13 cellular contexts compared by ENCODE assay signal in the genomic region with DNA sequence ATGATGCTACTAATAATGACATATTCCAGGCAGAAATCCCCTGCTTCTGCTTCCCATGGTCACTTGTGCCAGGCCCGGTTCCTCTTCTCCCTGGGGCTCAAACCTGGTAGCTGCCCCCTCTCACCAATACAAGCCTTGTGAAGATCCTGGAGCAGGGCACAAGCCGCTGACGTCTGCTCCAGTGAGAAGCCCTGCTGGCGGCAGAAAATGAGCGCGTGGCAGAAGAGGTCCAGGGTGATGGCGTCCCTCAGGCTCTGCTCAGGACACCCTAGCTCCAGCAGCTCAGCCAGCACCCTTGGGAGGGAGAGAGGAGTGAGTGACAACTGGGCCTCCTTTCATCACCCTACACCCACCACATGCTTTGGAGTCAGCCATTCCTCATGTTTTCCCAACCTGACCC. TPM values are rescaled to one million over a fixed set of nuclear protein-coding genes. Genes with fewer than 3 reads are reported as not detected.
DNase-seq lines count a peak whose midpoint lies in the region; ATAC-seq and TF ChIP-seq lines count a peak whose summit lies in the region.
"Had no signal": no experiment of that assay in that cellular context is flagged by ENCODE, and none has a peak within 500 bp of the region (broad histone marks: within the 10 kb centered on the region; RNA-seq: fewer than 3 reads in every experiment).

No MANE protein-coding gene starts in this region.

- H3K9me3 ChIP-seq in CD4-positive, CD25-positive, alpha-beta regulatory T cell (ENCODE audit: control insufficient read depth in 2 of 2, low read length in 2 of 2): no peaks in the 10 kb centered on the region
- no peaks in the 10 kb centered on the region for H3K9me3 ChIP-seq in HCT116 (ENCODE audit: control insufficient read depth in 1 of 2, insufficient read depth in 1 of 2, low read depth in 1 of 2, low read length in 2 of 2)
- H3K9me3 ChIP-seq: SJCRH30, testis had no signal

- no peak for TF ChIP-seq POLR2A in HCT116 (IDR thresholded peaks at IDR 0.05; ENCODE audit: borderline replicate concordance, extremely low read depth, insufficient read depth, insufficient read length)

- no peak for DNase-seq in CD4-positive, CD25-positive, alpha-beta regulatory T cell
- DNase-seq in HCT116 (ENCODE audit: low read depth, low spot score) (no peak), nephron progenitor cell (no peak), GF-D8 (lab: John Stamatoyannopoulos, UW) (no peak), cerebellum (ENCODE audit: low spot score) (no peak)
- no peak for DNase-seq in activated naive CD8-positive, alpha-beta T cell treated with anti-CD3 and anti-CD28 coated beads for 36 hours
- DNase-seq in effector memory CD8-positive, alpha-beta T cell: no peak
- DNase-seq: activated T-cell treated with anti-CD3 and anti-CD28 coated beads, Interleukin-2, amount 50 U/mL, for 1 hour; NCI-H1930; NCI-H774; SJCRH30; testis had no signal

- peaks cover 21% of the 10 kb centered on the region for H3K36me3 ChIP-seq in CD4-positive, CD25-positive, alpha-beta regulatory T cell (ENCODE audit: control insufficient read depth, insufficient read depth, low read length)
- H3K36me3 ChIP-seq in HCT116 (ENCODE audit: control insufficient read depth in 1 of 2, insufficient read depth in 2 of 2, low read length in 2 of 2): peaks cover 16 to 19% of the 10 kb centered on the region in 2 experiments; a peak in 3 of 4 replicates

- no peak overlapping the region for H3K4me3 ChIP-seq in CD4-positive, CD25-positive, alpha-beta regulatory T cell (ENCODE audit: low read depth, low read length)
- no peak overlapping the region for H3K4me3 ChIP-seq in HCT116 (replicated peaks in 1 of 2; ENCODE audit: low read depth in 1 of 2, low read length in 2 of 2)

- H3K9me2 ChIP-seq in HCT116 (ENCODE audit: insufficient read depth): no peaks in the 10 kb centered on the region

- no peak for TF ChIP-seq CTCF in HCT116 (IDR thresholded peaks at IDR 0.05 in 2 of 3, conservative IDR thresholded peaks at IDR 0.05 in 1 of 3; ENCODE audit: borderline replicate concordance in 1 of 3, insufficient read depth in 1 of 3, low read depth in 2 of 3, low read length in 2 of 3)
- no peak for TF ChIP-seq CTCF in nephron progenitor cell (IDR thresholded peaks at IDR 0.05)

- peak overlapping the region in 3 of 4 donors; percentile 43 to 99 (median 94) for H3K4me3 Mint-ChIP-seq in CD4-positive, CD25-positive, alpha-beta regulatory T cell
- peak overlapping the region; percentile 92 for H3K4me3 Mint-ChIP-seq in activated naive CD8-positive, alpha-beta T cell treated with anti-CD3 and anti-CD28 coated beads for 36 hours
- H3K4me3 Mint-ChIP-seq in nephron progenitor cell: peak overlapping the region; percentile 95
- H3K4me3 Mint-ChIP-seq in effector memory CD8-positive, alpha-beta T cell: peak overlapping the region in 1 of 2 donors; percentile 95

- peaks cover 30% of the 10 kb centered on the region for H3K79me2 ChIP-seq in HCT116 (ENCODE audit: insufficient read depth, low read length)

- H4K20me1 ChIP-seq in HCT116 (ENCODE audit: insufficient read depth): no peaks in the 10 kb centered on the region

- 0 out of 2 replicates have a peak overlapping the region, but pooled peaks have one; percentile 91 for H3K4me2 ChIP-seq in HCT116 (ENCODE audit: low read length)

- no peaks in the 10 kb centered on the region for H3K27me3 Mint-ChIP-seq in CD4-positive, CD25-positive, alpha-beta regulatory T cell
- no peaks in the 10 kb centered on the region for H3K27me3 Mint-ChIP-seq in activated naive CD8-positive, alpha-beta T cell treated with anti-CD3 and anti-CD28 coated beads for 36 hours
- no peaks in the 10 kb centered on the region for H3K27me3 Mint-ChIP-seq in nephron progenitor cell (ENCODE audit: low read depth, poor library complexity)
- H3K27me3 Mint-ChIP-seq in effector memory CD8-positive, alpha-beta T cell: no peaks in the 10 kb centered on the region

- CTCF ChIA-PET in HCT116 (lab: Charles Lee): no interaction called here

- POLR2A ChIA-PET in HCT116 (lab: Charles Lee): interaction anchor here (1.2 kb wide), 1 partner anchor 12 kb away, joined by 7 read pairs; a partner anchor contains a TSS

- no peak overlapping the region for H2AFZ ChIP-seq in HCT116 (ENCODE audit: low read depth, low read length, poor library complexity, severe bottlenecking)

- no peak overlapping the region for H3K9ac ChIP-seq in HCT116 (ENCODE audit: low read length)

- intact Hi-C loops in HCT116 (cut with micrococcal nuclease): no loop called here

- BruUV-seq in HCT116 (replicated peaks; lab: Mats Ljungman, UMichigan): no TSS peak

- H3K4me1 Mint-ChIP-seq in CD4-positive, CD25-positive, alpha-beta regulatory T cell: peaks cover 0 to 34% (median 24%) of the 10 kb centered on the region in 4 donors
- peaks cover 21% of the 10 kb centered on the region for H3K4me1 Mint-ChIP-seq in activated naive CD8-positive, alpha-beta T cell treated with anti-CD3 and anti-CD28 coated beads for 36 hours
- H3K4me1 Mint-ChIP-seq in nephron progenitor cell: peaks cover 29% of the 10 kb centered on the region
- peaks cover 23 to 29% of the 10 kb centered on the region in 2 donors for H3K4me1 Mint-ChIP-seq in effector memory CD8-positive, alpha-beta T cell (ENCODE audit: low read depth in 2 of 2)

- no peak for TF ChIP-seq RAD21 in HCT116 (IDR thresholded peaks at IDR 0.05; ENCODE audit: low read depth)

- ATAC-seq in CD4-positive, CD25-positive, alpha-beta regulatory T cell (ENCODE audit: low read depth in 2 of 2): no peak
- ATAC-seq in HCT116 (no peak), HG03469 (IDR thresholded peaks at IDR 0.05; ENCODE audit: unreplicated experiment) (no peak)
- ATAC-seq in effector memory CD8-positive, alpha-beta T cell (replicated peaks): no peak

- H3K27me3 ChIP-seq in CD4-positive, CD25-positive, alpha-beta regulatory T cell (ENCODE audit: control insufficient read depth, insufficient read depth, low read length): no peaks in the 10 kb centered on the region
- H3K27me3 ChIP-seq in HCT116 (ENCODE audit: insufficient read depth, low read length): no peaks in the 10 kb centered on the region
- H3K27me3 ChIP-seq: SJCRH30, testis had no signal

- no peak overlapping the region for H3K27ac ChIP-seq in CD4-positive, CD25-positive, alpha-beta regulatory T cell (ENCODE audit: insufficient read depth, low read length, poor library complexity, severe bottlenecking)
- no peak overlapping the region for H3K27ac ChIP-seq in HCT116 (ENCODE audit: low read depth, low read length)

- H3K9me3 Mint-ChIP-seq in CD4-positive, CD25-positive, alpha-beta regulatory T cell: no peaks in the 10 kb centered on the region
- H3K9me3 Mint-ChIP-seq in activated naive CD8-positive, alpha-beta T cell treated with anti-CD3 and anti-CD28 coated beads for 36 hours: no peaks in the 10 kb centered on the region
- H3K9me3 Mint-ChIP-seq in nephron progenitor cell: no peaks in the 10 kb centered on the region
- no peaks in the 10 kb centered on the region for H3K9me3 Mint-ChIP-seq in effector memory CD8-positive, alpha-beta T cell

- RAD21 ChIA-PET in HCT116 (lab: Charles Lee; ENCODE audit: low non-redundant PET in 1 of 2, low total read pairs in 2 of 2, uncharacterized antibody in 2 of 2, unreplicated experiment in 2 of 2): no interaction called here

- peaks cover 9% of the 10 kb centered on the region for H3K36me3 Mint-ChIP-seq in CD4-positive, CD25-positive, alpha-beta regulatory T cell
- H3K36me3 Mint-ChIP-seq in activated naive CD8-positive, alpha-beta T cell treated with anti-CD3 and anti-CD28 coated beads for 36 hours: peaks cover 8% of the 10 kb centered on the region
- peaks cover 36% of the 10 kb centered on the region for H3K36me3 Mint-ChIP-seq in nephron progenitor cell (ENCODE audit: low read depth)
- peaks cover 51% of the 10 kb centered on the region for H3K36me3 Mint-ChIP-seq in effector memory CD8-positive, alpha-beta T cell (ENCODE audit: insufficient read depth)

- H3K4me1 ChIP-seq in CD4-positive, CD25-positive, alpha-beta regulatory T cell (ENCODE audit: control insufficient read depth, insufficient read depth, low read length, poor library complexity, severe bottlenecking): peaks cover 25% of the 10 kb centered on the region
- peaks cover 14 to 24% of the 10 kb centered on the region in 2 experiments; a peak in 3 of 4 replicates for H3K4me1 ChIP-seq in HCT116 (ENCODE audit: control insufficient read depth in 1 of 2, insufficient read depth in 2 of 2, low read length in 2 of 2)

- H3K27ac Mint-ChIP-seq in CD4-positive, CD25-positive, alpha-beta regulatory T cell: peak overlapping the region in 1 of 3 donors; percentile 82
- no peak overlapping the region for H3K27ac Mint-ChIP-seq in activated naive CD8-positive, alpha-beta T cell treated with anti-CD3 and anti-CD28 coated beads for 36 hours
- H3K27ac Mint-ChIP-seq in nephron progenitor cell: no peak overlapping the region
- H3K27ac Mint-ChIP-seq in effector memory CD8-positive, alpha-beta T cell: no peak overlapping the region

RNA-seq across cellular contexts. Expression of a gene that starts 1.7 kb away (rescaled TPM):
- 1.8 TPM for total RNA-seq in CD4-positive, CD25-positive, alpha-beta regulatory T cell
- 1 to 10 TPM in 1 of 4 donors, under 1 TPM in 2, not detected in 1; 0.23 to 1.5 (median 0.59) TPM for polyA plus RNA-seq in CD4-positive, CD25-positive, alpha-beta regulatory T cell
- total RNA-seq in HCT116 (2021; ENCODE audit: unreplicated experiment): 12.6 TPM
- 8.8 and 10.3 TPM in 2 replicates for polyA plus RNA-seq in HCT116 (2012)
- total RNA-seq in activated naive CD8-positive, alpha-beta T cell treated with anti-CD3 and anti-CD28 coated beads for 36 hours: 1 to 10 TPM; 3.7 to 6.4 TPM
- total RNA-seq in cerebellum: 5.2 TPM

RNA-seq across cellular contexts. Expression of a gene that starts 2.0 kb away (rescaled TPM):
- 66.2 TPM for total RNA-seq in CD4-positive, CD25-positive, alpha-beta regulatory T cell
- 10 to 100 TPM; 19.0 to 26.9 (median 22.9) TPM for polyA plus RNA-seq in CD4-positive, CD25-positive, alpha-beta regulatory T cell
- 90.3 TPM for total RNA-seq in HCT116 (2021; ENCODE audit: unreplicated experiment)
- 58.1 and 67.6 TPM in 2 replicates for polyA plus RNA-seq in HCT116 (2012)
- total RNA-seq in activated naive CD8-positive, alpha-beta T cell treated with anti-CD3 and anti-CD28 coated beads for 36 hours: 100 to 1,000 TPM in 1 of 2 experiments, 10 to 100 TPM in 1; 95.2 to 107 TPM
- total RNA-seq in cerebellum: 71.0 TPM

RNA-seq across cellular contexts. Expression of a gene that starts 11.9 kb away (rescaled TPM):
- 43.9 TPM for total RNA-seq in CD4-positive, CD25-positive, alpha-beta regulatory T cell
- 10 to 100 TPM; 39.5 to 48.5 (median 44.7) TPM for polyA plus RNA-seq in CD4-positive, CD25-positive, alpha-beta regulatory T cell
- total RNA-seq in HCT116 (2021; ENCODE audit: unreplicated experiment): 32.6 TPM
- polyA plus RNA-seq in HCT116 (2012): 26.1 and 28.6 TPM in 2 replicates
- 10 to 100 TPM; 31.1 to 32.0 TPM for total RNA-seq in activated naive CD8-positive, alpha-beta T cell treated with anti-CD3 and anti-CD28 coated beads for 36 hours
- total RNA-seq in cerebellum: 11.2 TPM

RNA-seq across cellular contexts. Expression of a gene that starts 26.8 kb away (rescaled TPM):
- 0.49 TPM for total RNA-seq in CD4-positive, CD25-positive, alpha-beta regulatory T cell
- under 1 TPM; 0.23 to 0.79 (median 0.39) TPM for polyA plus RNA-seq in CD4-positive, CD25-positive, alpha-beta regulatory T cell
- total RNA-seq in HCT116 (2021; ENCODE audit: unreplicated experiment): 18.4 TPM
- 7.7 and 10.2 TPM in 2 replicates for polyA plus RNA-seq in HCT116 (2012)
- 1 to 10 TPM; 5.4 to 5.5 TPM for total RNA-seq in activated naive CD8-positive, alpha-beta T cell treated with anti-CD3 and anti-CD28 coated beads for 36 hours
- 13.2 TPM for total RNA-seq in cerebellum
